In genomic region chr2:63840785-63841253, GRCh38 we compare ENCODE assay signal across 8 cellular contexts. TPM values are rescaled to one million over a fixed set of nuclear protein-coding genes. Genes with fewer than 3 reads are reported as not detected.
A peak's percentile ranks its signal among the peaks of the same experiment; 100 is the strongest.
DNase-seq lines count a peak whose midpoint lies in the region; ATAC-seq and TF ChIP-seq lines count a peak whose summit lies in the region.

No MANE protein-coding gene starts in this region.

- ATAC-seq in GM19372 (IDR thresholded peaks at IDR 0.05; ENCODE audit: low read depth, unreplicated experiment) (peak; percentile 84), HG03521 (IDR thresholded peaks at IDR 0.05; ENCODE audit: unreplicated experiment) (peak; percentile 92), left lobe of liver (peak; percentile 84)

- no peak for TF ChIP-seq CTCF in C4-2B (conservative IDR thresholded peaks at IDR 0.05)

- H3K27ac ChIP-seq in C4-2B, result peak overlapping the region; percentile 90

- peak; percentile 97 for DNase-seq in NCI-H69 (lab: John Stamatoyannopoulos, UW)
- peak; percentile 98 for DNase-seq in activated CD4-positive, alpha-beta T cell treated with anti-CD3 and anti-CD28 coated beads, Interleukin-2, amount 50 U/mL, for 1 hour
- peak; percentile 99 for DNase-seq in dedifferentiated amniotic fluid mesenchymal stem cell (ENCODE audit: extremely low spot score)
- peak; percentile 100 for DNase-seq in left lobe of liver (ENCODE audit: low spot score)
- peak; percentile 98 to 99 for DNase-seq in stimulated activated CD4-positive, alpha-beta T cell treated with anti-CD3 and anti-CD28 coated beads, Interleukin-2, amount 100 ng/mL, for 24 hours

RNA-seq across cellular contexts. Expression of gene UGP2, which starts 0.9 kb away (rescaled TPM):
- total RNA-seq in left lobe of liver, result 303 TPM

Comparison
In these comparisons a context has a peak if more than half of its experiments do, and no peak if none do; other contexts are left out.
1. Peak in every context shown above with its lines: DNase-seq, ATAC-seq and H3K27ac ChIP-seq.